Comparison of ENCODE assay signal across 11 cellular contexts in genomic region chr20:23884771-23885162, GRCh38. TPM values are rescaled to one million over a fixed set of nuclear protein-coding genes. Genes with fewer than 3 reads are reported as not detected.
"Had no signal": no experiment of that assay in that cellular context is flagged by ENCODE, and none has a peak within 500 bp of the region (broad histone marks: within the 10 kb centered on the region; RNA-seq: fewer than 3 reads in every experiment).

No MANE protein-coding gene starts in this region.

- H3K4me1 ChIP-seq: HAP-1 had no signal

- H3K4me3 Mint-ChIP-seq: GM23338, H9, HFFc6 had no signal

- DNase-seq: GM23248, GOT3, H7, H9, HCEC 1CT, HFFc6 had no signal

- H3K9ac ChIP-seq: GM23248 had no signal

- H3K4me2 ChIP-seq: GM23338 had no signal

- H3K27ac ChIP-seq: GM23248 had no signal

- H3K27ac Mint-ChIP-seq: HFFc6 had no signal

- H2AFZ ChIP-seq: GM23248, GM23338 had no signal

- H3K9me3 ChIP-seq: HAP-1 had no signal

- H3K4me1 Mint-ChIP-seq: GM23338 had no signal

- H3K36me3 ChIP-seq: HAP-1 had no signal

- H3K9me3 Mint-ChIP-seq: GM23338, H9, HFFc6 had no signal

- ATAC-seq: GM23338, HCT116 had no signal

- H3K4me3 ChIP-seq: GM23248, GM23338, HAP-1 had no signal

RNA-seq across cellular contexts. Expression of gene CST5, which starts 5.2 kb away (rescaled TPM):
- total RNA-seq: GM23248, GM23338, H1, H4, H7, H9, HFFc6 had no signal
- polyA plus RNA-seq: GM23248, GM23338, H1 had no signal

RNA-seq across cellular contexts. Expression of gene CST2, which starts 58.2 kb away (rescaled TPM):
- total RNA-seq: GM23338, H1, H4, H7, H9, HFFc6 had no signal
- polyA plus RNA-seq: GM23338, H1 had no signal
